Comparison of ENCODE assay signal across 13 cellular contexts in genomic region chr6:37047933-37048850, GRCh38. TPM values are rescaled to one million over a fixed set of nuclear protein-coding genes. Genes with fewer than 3 reads are reported as not detected.
DNase-seq lines count a peak whose midpoint lies in the region; ATAC-seq and TF ChIP-seq lines count a peak whose summit lies in the region.
"Had no signal": no experiment of that assay in that cellular context is flagged by ENCODE, and none has a peak within 500 bp of the region (broad histone marks: within the 10 kb centered on the region; RNA-seq: fewer than 3 reads in every experiment).

No MANE protein-coding gene starts in this region.

- no peak overlapping the region for H3K14ac ChIP-seq in neuronal stem cell (ENCODE audit: low read length)

- H4K91ac ChIP-seq in neuronal stem cell (ENCODE audit: low read depth, low read length, poor library complexity), result no peak overlapping the region

- H3K4me2 ChIP-seq in Karpas-422 (ENCODE audit: low read depth, low read length, poor library complexity, severe bottlenecking) (no peak overlapping the region), neuronal stem cell (ENCODE audit: insufficient read depth, low read length, poor library complexity, severe bottlenecking) (no peak overlapping the region)

- no peaks in the 10 kb centered on the region for H3K27me3 Mint-ChIP-seq in activated CD4-positive, alpha-beta T cell treated with anti-CD3 and anti-CD28 coated beads, Interleukin-2, amount 10 ng/mL, durations not matched to agents 7 days and 5 days
- no peaks in the 10 kb centered on the region for H3K27me3 Mint-ChIP-seq in activated naive CD8-positive, alpha-beta T cell treated with anti-CD3 and anti-CD28 coated beads, Interleukin-2, amount 50 U/mL, for 24 hours

- no peaks in the 10 kb centered on the region for H4K20me1 ChIP-seq in Karpas-422 (ENCODE audit: insufficient read depth, low read depth, low read length)

- no peak overlapping the region for H2BK12ac ChIP-seq in neuronal stem cell (ENCODE audit: low read length)

- H3K4me1 Mint-ChIP-seq in activated CD4-positive, alpha-beta T cell treated with anti-CD3 and anti-CD28 coated beads, Interleukin-2, amount 10 ng/mL, durations not matched to agents 7 days and 5 days, result peaks cover 78% of the 10 kb centered on the region
- peaks cover 72% of the 10 kb centered on the region for H3K4me1 Mint-ChIP-seq in activated naive CD8-positive, alpha-beta T cell treated with anti-CD3 and anti-CD28 coated beads, Interleukin-2, amount 50 U/mL, for 24 hours

- WGBS in neuronal stem cell (ENCODE audit: extremely low coverage in 2 of 2, insufficient read length in 2 of 2, insufficient replicate concordance in 1 of 2), 2 donors, result no CpG with 5 or more reads among the region's 10 CpGs
- WGBS in adrenal gland, 4 donors, result 83 to 87% (median 84%) methylated on average over 8 to 10 of the region's 10 CpGs

- H2BK15ac ChIP-seq in neuronal stem cell (ENCODE audit: low read length), result no peak overlapping the region

- peaks cover 7% of the 10 kb centered on the region for H3K36me3 Mint-ChIP-seq in activated CD4-positive, alpha-beta T cell treated with anti-CD3 and anti-CD28 coated beads, Interleukin-2, amount 10 ng/mL, durations not matched to agents 7 days and 5 days (ENCODE audit: low read depth)
- peaks cover 5% of the 10 kb centered on the region for H3K36me3 Mint-ChIP-seq in activated naive CD8-positive, alpha-beta T cell treated with anti-CD3 and anti-CD28 coated beads, Interleukin-2, amount 50 U/mL, for 24 hours (ENCODE audit: low read depth)

- H3K9me2 ChIP-seq in Karpas-422 (replicated peaks; ENCODE audit: insufficient read depth, low read length), result no peaks in the 10 kb centered on the region

- no peak for ATAC-seq in activated naive CD8-positive, alpha-beta T cell treated with anti-CD3 and anti-CD28 coated beads, Interleukin-2, amount 50 U/mL, for 24 hours
- ATAC-seq in HG03571 (IDR thresholded peaks at IDR 0.05; ENCODE audit: unreplicated experiment), result no peak

- peak overlapping the region; percentile 27 for H2BK5ac ChIP-seq in neuronal stem cell (ENCODE audit: low read length)

- intact Hi-C loops in adrenal gland (cut with DNase I), result no loop called here

- DNase-seq in activated CD4-positive, alpha-beta T cell treated with anti-CD3 and anti-CD28 coated beads, Interleukin-2, amount 10 ng/mL, durations not matched to agents 7 days and 5 days, result no peak
- DNase-seq in activated CD4-positive, alpha-beta T cell treated with anti-CD3 and anti-CD28 coated beads for 1 hour, result no peak
- DNase-seq in Karpas-422 (peak; percentile 29), neuronal stem cell (ENCODE audit: low spot score) (no peak), SHP77 (lab: John Stamatoyannopoulos, UW) (no peak), adrenal gland (no peak)
- no peak for DNase-seq in activated naive CD8-positive, alpha-beta T cell treated with anti-CD3 and anti-CD28 coated beads, Interleukin-2, amount 50 U/mL, for 24 hours
- DNase-seq: DMS79, NCI-H1417 had no signal

- H3K27ac ChIP-seq in Karpas-422 (ENCODE audit: low read length) (no peak overlapping the region), neuronal stem cell (replicated peaks; ENCODE audit: low read length) (no peak overlapping the region), adrenal gland (no peak overlapping the region)
- H3K27ac ChIP-seq: GM23248 had no signal

- H3K18ac ChIP-seq in neuronal stem cell (ENCODE audit: low read length), result no peak overlapping the region

- POLR2A ChIA-PET in activated CD4-positive, alpha-beta T cell treated with anti-CD3 and anti-CD28 coated beads, Interleukin-2, amount 10 ng/mL, durations not matched to agents 7 days and 5 days (lab: Charles Lee), result interaction anchor here (1.6 kb wide), 1 partner anchor 123 kb away, joined by 8 read pairs; no protein-coding TSS in a partner anchor

- no peaks in the 10 kb centered on the region for H3K79me2 ChIP-seq in Karpas-422 (ENCODE audit: low read length)

- H2AFZ ChIP-seq in Karpas-422 (ENCODE audit: low read length) (no peak overlapping the region), neuronal stem cell (ENCODE audit: low read length) (no peak overlapping the region)

- peaks cover 16% of the 10 kb centered on the region for H3K4me1 ChIP-seq in Karpas-422 (ENCODE audit: low read length)
- H3K4me1 ChIP-seq in neuronal stem cell (ENCODE audit: control insufficient read depth in 2 of 2, insufficient read depth in 1 of 2, low read depth in 1 of 2, low read length in 2 of 2), result peaks cover 8 to 14% of the 10 kb centered on the region in 2 donors
- H3K4me1 ChIP-seq in adrenal gland (replicated peaks in 1 of 2), result peaks cover 0 to 18% of the 10 kb centered on the region in 2 donors

- peak overlapping the region; percentile 92 for H3K27ac Mint-ChIP-seq in activated CD4-positive, alpha-beta T cell treated with anti-CD3 and anti-CD28 coated beads, Interleukin-2, amount 10 ng/mL, durations not matched to agents 7 days and 5 days
- peak overlapping the region; percentile 99 for H3K27ac Mint-ChIP-seq in activated naive CD8-positive, alpha-beta T cell treated with anti-CD3 and anti-CD28 coated beads, Interleukin-2, amount 50 U/mL, for 24 hours

- CTCF ChIA-PET in activated CD4-positive, alpha-beta T cell treated with anti-CD3 and anti-CD28 coated beads, Interleukin-2, amount 10 ng/mL, durations not matched to agents 7 days and 5 days (lab: Charles Lee), result interaction anchor here (0.6 to 25.7 kb wide), 9 partner anchors 19 to 362 kb away, joined by 3 to 439 read pairs (median 5); partner anchors contain the start of gene PIM1

- H3K9ac ChIP-seq in Karpas-422 (ENCODE audit: low read length) (no peak overlapping the region), neuronal stem cell (ENCODE audit: low read depth, low read length, poor library complexity) (no peak overlapping the region)
- H3K9ac ChIP-seq: GM23248 had no signal

- no peak overlapping the region for H2AK5ac ChIP-seq in neuronal stem cell (ENCODE audit: low read depth, low read length)

- H3K27me3 ChIP-seq in Karpas-422 (ENCODE audit: low read length) (no peaks in the 10 kb centered on the region), neuronal stem cell (ENCODE audit: control insufficient read depth in 3 of 3, insufficient read depth in 3 of 3, low read depth in 1 of 3, low read length in 3 of 3) (no peaks in the 10 kb centered on the region), adrenal gland (no peaks in the 10 kb centered on the region)
- H3K27me3 ChIP-seq: SJSA1 had no signal

- TF ChIP-seq POLR2A in adrenal gland (IDR thresholded peaks at IDR 0.05), result no peak

- no peak for TF ChIP-seq CTCF in adrenal gland (IDR thresholded peaks at IDR 0.05)

- H3K36me3 ChIP-seq in Karpas-422 (ENCODE audit: insufficient read depth, low read length) (no peaks in the 10 kb centered on the region), neuronal stem cell (replicated peaks in 1 of 2; ENCODE audit: control insufficient read depth in 2 of 2, insufficient read depth in 2 of 2, low read length in 2 of 2) (no peaks in the 10 kb centered on the region), adrenal gland (replicated peaks in 1 of 2) (no peaks in the 10 kb centered on the region)
- H3K36me3 ChIP-seq: SJSA1 had no signal

- no peaks in the 10 kb centered on the region for H3K79me1 ChIP-seq in neuronal stem cell (ENCODE audit: low read depth, low read length)

- no peak overlapping the region for H4K8ac ChIP-seq in neuronal stem cell (ENCODE audit: low read depth, low read length)

- H3K4me3 ChIP-seq in Karpas-422 (ENCODE audit: low read length) (no peak overlapping the region), neuronal stem cell (ENCODE audit: low read length in 2 of 2) (no peak overlapping the region), adrenal gland (no peak overlapping the region)
- H3K4me3 ChIP-seq: GM23248, SJSA1 had no signal

- H3K9me3 Mint-ChIP-seq in activated CD4-positive, alpha-beta T cell treated with anti-CD3 and anti-CD28 coated beads, Interleukin-2, amount 10 ng/mL, durations not matched to agents 7 days and 5 days, result no peaks in the 10 kb centered on the region
- H3K9me3 Mint-ChIP-seq in activated naive CD8-positive, alpha-beta T cell treated with anti-CD3 and anti-CD28 coated beads, Interleukin-2, amount 50 U/mL, for 24 hours, result no peaks in the 10 kb centered on the region

- no peak overlapping the region for H3K4ac ChIP-seq in neuronal stem cell (ENCODE audit: low read length)

- H3K4me3 Mint-ChIP-seq in activated CD4-positive, alpha-beta T cell treated with anti-CD3 and anti-CD28 coated beads, Interleukin-2, amount 10 ng/mL, durations not matched to agents 7 days and 5 days, result peak overlapping the region; percentile 76
- peak overlapping the region; percentile 87 for H3K4me3 Mint-ChIP-seq in activated naive CD8-positive, alpha-beta T cell treated with anti-CD3 and anti-CD28 coated beads, Interleukin-2, amount 50 U/mL, for 24 hours

- H3K9me3 ChIP-seq in Karpas-422 (ENCODE audit: low read length) (no peaks in the 10 kb centered on the region), neuronal stem cell (replicated peaks in 1 of 2; ENCODE audit: control insufficient read depth in 2 of 2, insufficient read depth in 1 of 2, low read depth in 1 of 2, low read length in 2 of 2) (no peaks in the 10 kb centered on the region), adrenal gland (replicated peaks in 1 of 3) (no peaks in the 10 kb centered on the region)
- H3K9me3 ChIP-seq: SJSA1 had no signal

- H3K23ac ChIP-seq in neuronal stem cell (ENCODE audit: low read depth, low read length, poor library complexity), result no peak overlapping the region

- H2BK120ac ChIP-seq in neuronal stem cell (ENCODE audit: low read depth, low read length), result no peak overlapping the region

RNA-seq across cellular contexts. Expression of gene FGD2, which starts 42.7 kb away (rescaled TPM):
- total RNA-seq in activated CD4-positive, alpha-beta T cell treated with anti-CD3 and anti-CD28 coated beads, Interleukin-2, amount 10 ng/mL, durations not matched to agents 7 days and 5 days, result 1 to 10 TPM; 1.5 to 2.1 TPM
- total RNA-seq in Karpas-422 (2014; rRNA removed; shearing (Covaris generic); ENCODE audit: low replicate concordance), result 37.1 and 53.0 TPM in 2 replicates
- 0.04 TPM for polyA plus RNA-seq in neuronal stem cell (2013, experiment 1 of 2)
- polyA plus RNA-seq in neuronal stem cell (2013, experiment 2 of 2), result 0.03 TPM
- 100 to 1,000 TPM in 1 of 8 donors, 10 to 100 TPM in 7; 18.3 to 117 (median 35.7) TPM for total RNA-seq in adrenal gland
- 10 to 100 TPM in 1 of 3 donors, 1 to 10 TPM in 2; 3.7 to 28.7 (median 6.9) TPM for polyA plus RNA-seq in adrenal gland
- total RNA-seq: glomerular endothelial cell, GM23248, SJSA1 had no signal
- polyA plus RNA-seq: GM23248 had no signal

Comparison
In these comparisons a context has a peak if more than half of its experiments do, and no peak if none do; other contexts are left out.
1. RNA of gene FGD2, which starts 42.7 kb away (total RNA-seq): 18.3 to 117 TPM in adrenal gland and 37.1 to 53.0 TPM in Karpas-422; 1.5 to 2.1 TPM in activated CD4-positive, alpha-beta T cell treated with anti-CD3 and anti-CD28 coated beads, Interleukin-2, amount 10 ng/mL, durations not matched to agents 7 days and 5 days; every median in the first group is over 4 times any median in the second.